8 cellular contexts compared by ENCODE assay signal in the genomic region with DNA sequence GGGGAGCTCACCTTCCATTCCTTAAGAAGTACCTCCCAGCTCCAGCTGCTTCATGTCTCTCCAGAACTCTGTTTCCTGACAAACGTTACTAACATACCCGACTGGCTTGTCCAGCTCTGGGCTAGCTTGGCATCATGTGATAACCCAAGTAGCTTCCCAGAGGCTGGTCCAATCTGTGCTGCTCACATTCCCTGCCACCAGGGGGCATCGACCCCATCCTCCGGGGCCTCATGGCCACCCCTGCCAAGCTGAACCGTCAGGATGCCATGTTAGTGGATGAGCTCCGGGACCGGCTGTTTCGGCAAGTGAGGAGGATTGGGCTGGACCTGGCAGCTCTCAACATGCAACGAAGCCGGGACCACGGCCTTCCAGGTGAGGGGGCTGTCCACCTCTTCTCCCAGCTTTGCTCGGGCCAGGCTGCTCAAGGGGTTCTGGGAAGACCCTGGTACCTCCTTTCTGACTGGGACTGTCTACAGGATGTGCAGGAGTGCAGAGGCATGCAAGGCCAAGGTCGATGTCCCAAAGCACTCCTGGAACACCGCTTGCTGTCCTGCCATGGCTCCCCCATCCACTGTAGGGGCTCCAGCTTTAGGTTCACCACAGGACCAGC. TPM values are rescaled to one million over a fixed set of nuclear protein-coding genes. Genes with fewer than 3 reads are reported as not detected.
A peak's percentile ranks its signal among the peaks of the same experiment; 100 is the strongest.
DNase-seq lines count a peak whose midpoint lies in the region; ATAC-seq and TF ChIP-seq lines count a peak whose summit lies in the region.

No MANE protein-coding gene starts in this region.

- no peak for TF ChIP-seq POLR2A in suprapubic skin (IDR thresholded peaks at IDR 0.05)

- H3K9me3 Mint-ChIP-seq in activated T-cell treated with anti-CD3 and anti-CD28 coated beads, Interleukin-2, amount 50 U/mL, for 72 hours = no peaks in the 10 kb centered on the region
- peaks cover 5% of the 10 kb centered on the region for H3K9me3 Mint-ChIP-seq in glutamatergic neuron (ENCODE audit: unreplicated experiment)

- no peak overlapping the region for H3K4me2 ChIP-seq in PC-3 (ENCODE audit: low read length)

- H3K4me3 ChIP-seq in PC-3 (ENCODE audit: low read length) = no peak overlapping the region
- H3K4me3 ChIP-seq in suprapubic skin = no peak overlapping the region

- no peak overlapping the region for H3K27ac Mint-ChIP-seq in activated T-cell treated with anti-CD3 and anti-CD28 coated beads, Interleukin-2, amount 50 U/mL, for 72 hours
- H3K27ac Mint-ChIP-seq in glutamatergic neuron (ENCODE audit: unreplicated experiment) = no peak overlapping the region

- peaks cover 5% of the 10 kb centered on the region; the same call in 1 of the 2 replicates for H3K27me3 ChIP-seq in PC-3 (ENCODE audit: low read length)
- peaks cover 17% of the 10 kb centered on the region for H3K27me3 ChIP-seq in suprapubic skin

- no peak overlapping the region for H2AFZ ChIP-seq in PC-3 (ENCODE audit: low read length)

- DNase-seq in DMS 273 treated with DMSO at 0.1 percent for 48 hours (lab: John Stamatoyannopoulos, UW) = peak; percentile 41
- peak; percentile 78 for DNase-seq in PC-3
- peak; percentile 59 to 68 for DNase-seq in activated T-cell treated with anti-CD3 and anti-CD28 coated beads, Interleukin-2, amount 50 U/mL, for 72 hours
- DNase-seq in glutamatergic neuron = peak; percentile 77
- peak; percentile 76 for DNase-seq in stimulated activated CD4-positive, alpha-beta T cell treated with anti-CD3 and anti-CD28 coated beads, Interleukin-15, amount 100 ng/mL, for 24 hours
- no peak for DNase-seq in suprapubic skin (ENCODE audit: low spot score in 2 of 2)

- peak; percentile 85 for TF ChIP-seq CTCF in PC-3 (conservative IDR thresholded peaks at IDR 0.05; ENCODE audit: low read depth, low read length)
- peak; percentile 74 for TF ChIP-seq CTCF in glutamatergic neuron (IDR thresholded peaks at IDR 0.05; ENCODE audit: partially characterized antibody, unreplicated experiment)
- TF ChIP-seq CTCF in suprapubic skin (IDR thresholded peaks at IDR 0.05) = peak in 1 of 2 donors; percentile 47

- H3K4me1 ChIP-seq in PC-3 (ENCODE audit: insufficient read depth, low read length) = no peaks in the 10 kb centered on the region
- no peaks in the 10 kb centered on the region for H3K4me1 ChIP-seq in suprapubic skin

- no peaks in the 10 kb centered on the region for H3K4me1 Mint-ChIP-seq in activated T-cell treated with anti-CD3 and anti-CD28 coated beads, Interleukin-2, amount 50 U/mL, for 72 hours (ENCODE audit: low read depth)
- H3K4me1 Mint-ChIP-seq in glutamatergic neuron (ENCODE audit: low read depth, unreplicated experiment) = no peaks in the 10 kb centered on the region

- H4K20me1 ChIP-seq in PC-3 (ENCODE audit: low read length) = no peaks in the 10 kb centered on the region

- H3K36me3 Mint-ChIP-seq in activated T-cell treated with anti-CD3 and anti-CD28 coated beads, Interleukin-2, amount 50 U/mL, for 72 hours (ENCODE audit: insufficient read depth in 2 of 2) = no peaks in the 10 kb centered on the region
- H3K36me3 Mint-ChIP-seq in glutamatergic neuron (ENCODE audit: unreplicated experiment) = no peaks in the 10 kb centered on the region

- no TSS peak for BruUV-seq in PC-3 (replicated peaks; lab: Mats Ljungman, UMichigan)

- H3K27me3 Mint-ChIP-seq in activated T-cell treated with anti-CD3 and anti-CD28 coated beads, Interleukin-2, amount 50 U/mL, for 72 hours (ENCODE audit: low read depth) = peaks cover 10% of the 10 kb centered on the region
- H3K27me3 Mint-ChIP-seq in glutamatergic neuron (ENCODE audit: unreplicated experiment) = no peaks in the 10 kb centered on the region

- H3F3A ChIP-seq in PC-3 (ENCODE audit: low read length, unreplicated experiment) = no peaks in the 10 kb centered on the region

- CTCF ChIA-PET in PC-3 (lab: Charles Lee) = interaction anchor here (0.7 to 0.9 kb wide), 3 partner anchors 12 to 24 kb away, joined by 3 to 5 read pairs (median 3); no protein-coding TSS in a partner anchor

- H3K79me2 ChIP-seq in PC-3 (ENCODE audit: low read length) = no peaks in the 10 kb centered on the region

- H3K9me3 ChIP-seq in PC-3 (ENCODE audit: low read length) (no peaks in the 10 kb centered on the region), suprapubic skin (no peaks in the 10 kb centered on the region)

- H3K9me2 ChIP-seq in PC-3 (replicated peaks; ENCODE audit: low read length) = no peaks in the 10 kb centered on the region

- TF ChIP-seq EP300 in suprapubic skin (IDR thresholded peaks at IDR 0.05) = no peak

- 48% methylated on average over 13 of the region's 14 CpGs for WGBS in suprapubic skin

- no peaks in the 10 kb centered on the region for H3K36me3 ChIP-seq in PC-3 (ENCODE audit: low read depth, low read length)
- no peaks in the 10 kb centered on the region for H3K36me3 ChIP-seq in suprapubic skin

- H3K27ac ChIP-seq in PC-3 (ENCODE audit: low read length) (no peak overlapping the region), suprapubic skin (no peak overlapping the region)

- ATAC-seq in HG02798 (IDR thresholded peaks at IDR 0.05; ENCODE audit: poor library complexity, unreplicated experiment) (peak; percentile 36), PC-3 (peak; percentile 87), HG03095 (IDR thresholded peaks at IDR 0.05; ENCODE audit: unreplicated experiment) (no peak)
- peak; percentile 73 to 79 for ATAC-seq in activated T-cell treated with anti-CD3 and anti-CD28 coated beads, Interleukin-2, amount 50 U/mL, for 72 hours (replicated peaks in 1 of 2)

- intact Hi-C loops in PC-3 (cut with micrococcal nuclease) = no loop called here

- POLR2A ChIA-PET in PC-3 (lab: Charles Lee; ENCODE audit: unreplicated experiment) = no interaction called here

- H3K9ac ChIP-seq in PC-3 (ENCODE audit: low read length) = no peak overlapping the region

- H3K4me3 Mint-ChIP-seq in activated T-cell treated with anti-CD3 and anti-CD28 coated beads, Interleukin-2, amount 50 U/mL, for 72 hours = no peak overlapping the region
- H3K4me3 Mint-ChIP-seq in glutamatergic neuron (ENCODE audit: unreplicated experiment) = no peak overlapping the region

RNA-seq across cellular contexts. Expression of a gene that starts 7.6 kb away (rescaled TPM):
- total RNA-seq in PC-3 (2014; rRNA removed) (not detected in 2 replicates), glutamatergic neuron (ENCODE audit: unreplicated experiment) (not detected), suprapubic skin (under 1 TPM in 1 of 4 donors, not detected in 3; 0.25 TPM)
- total RNA-seq in activated T-cell treated with anti-CD3 and anti-CD28 coated beads, Interleukin-2, amount 50 U/mL, for 72 hours = not detected

RNA-seq across cellular contexts. Expression of a gene that starts 18.9 kb away (rescaled TPM):
- total RNA-seq in PC-3 (2014; rRNA removed) (23.9 and 33.1 TPM in 2 replicates), glutamatergic neuron (ENCODE audit: unreplicated experiment) (41.8 TPM), suprapubic skin (10 to 100 TPM; 11.0 to 25.1 (median 17.2) TPM)
- total RNA-seq in activated T-cell treated with anti-CD3 and anti-CD28 coated beads, Interleukin-2, amount 50 U/mL, for 72 hours = 10 to 100 TPM; 25.7 to 35.2 TPM

RNA-seq across cellular contexts. Expression of a gene that starts 33.3 kb away (rescaled TPM):
- not detected in 2 replicates for total RNA-seq in PC-3 (2014; rRNA removed)
- total RNA-seq in activated T-cell treated with anti-CD3 and anti-CD28 coated beads, Interleukin-2, amount 50 U/mL, for 72 hours = not detected
- not detected for total RNA-seq in glutamatergic neuron (ENCODE audit: unreplicated experiment)
- not detected for total RNA-seq in suprapubic skin

RNA-seq across cellular contexts. Expression of a gene that starts 38.3 kb away (rescaled TPM):
- total RNA-seq in PC-3 (2014; rRNA removed) (not detected in 2 replicates), glutamatergic neuron (ENCODE audit: unreplicated experiment) (not detected), suprapubic skin (under 1 TPM in 2 of 4 donors, not detected in 2; 0.19 to 0.23 TPM)
- total RNA-seq in activated T-cell treated with anti-CD3 and anti-CD28 coated beads, Interleukin-2, amount 50 U/mL, for 72 hours = under 1 TPM; 0.12 to 0.31 TPM

RNA-seq across cellular contexts. Expression of a gene that starts 51.9 kb away (rescaled TPM):
- not detected in 2 replicates for total RNA-seq in PC-3 (2014; rRNA removed)
- under 1 TPM; 0.34 to 0.35 TPM for total RNA-seq in activated T-cell treated with anti-CD3 and anti-CD28 coated beads, Interleukin-2, amount 50 U/mL, for 72 hours
- total RNA-seq in glutamatergic neuron (ENCODE audit: unreplicated experiment) = not detected
- total RNA-seq in suprapubic skin = not detected

Comparison
In these comparisons a context has a peak if more than half of its experiments do, and no peak if none do; other contexts are left out.
1. DNase-seq: peak in DMS 273 treated with DMSO at 0.1 percent for 48 hours (single experiment), PC-3 (single experiment), activated T-cell treated with anti-CD3 and anti-CD28 coated beads, Interleukin-2, amount 50 U/mL, for 72 hours (2 of 2), glutamatergic neuron (single experiment) and stimulated activated CD4-positive, alpha-beta T cell treated with anti-CD3 and anti-CD28 coated beads, Interleukin-15, amount 100 ng/mL, for 24 hours (single experiment); none in suprapubic skin (0 of 2).